Comparison of ENCODE assay signal across 8 cellular contexts in the genomic region with DNA sequence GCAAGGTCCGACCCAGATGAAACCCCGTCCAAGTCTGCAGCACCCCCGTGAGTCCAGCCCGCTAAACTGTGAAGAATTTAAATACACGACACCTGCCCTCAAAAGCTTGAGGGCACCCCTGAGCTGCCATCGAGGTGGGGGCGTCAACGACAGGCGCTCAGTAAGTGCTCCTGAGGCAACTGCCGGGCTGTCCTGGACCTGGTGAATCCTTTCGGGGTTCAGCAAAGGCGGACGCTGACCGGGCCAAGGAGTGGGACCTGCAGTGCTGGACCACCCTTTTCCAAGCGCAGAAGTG. TPM values are rescaled to one million over a fixed set of nuclear protein-coding genes. Genes with fewer than 3 reads are reported as not detected.
DNase-seq lines count a peak whose midpoint lies in the region; ATAC-seq and TF ChIP-seq lines count a peak whose summit lies in the region.

No MANE protein-coding gene starts in this region.

- H3K36me3 ChIP-seq in BLaER1: peaks cover 18% of the 10 kb centered on the region; the same call in 1 of the 2 replicates
- H3K36me3 ChIP-seq in iPS-15b (ENCODE audit: control insufficient read depth, insufficient read depth, low read length): no peaks in the 10 kb centered on the region

- H3K27me3 ChIP-seq in BLaER1: peaks cover 40% of the 10 kb centered on the region
- H3K27me3 ChIP-seq in iPS-15b (ENCODE audit: control insufficient read depth, insufficient read depth, low read length): peaks cover 16% of the 10 kb centered on the region

- no peaks in the 10 kb centered on the region; the same call in 1 of the 2 replicates for H4K20me1 ChIP-seq in BLaER1

- POLR2A ChIA-PET in activated CD8-positive, alpha-beta T cell treated with anti-CD3 and anti-CD28 coated beads for 36 hours (lab: Charles Lee): interaction anchor here (0.9 to 1.4 kb wide), 2 partner anchors 11 to 313 kb away, joined by 3 to 4 read pairs; partner anchors contain the start of gene GAA

- peaks cover 18% of the 10 kb centered on the region for H3K4me1 ChIP-seq in BLaER1
- no peaks in the 10 kb centered on the region for H3K4me1 ChIP-seq in iPS-15b (ENCODE audit: control insufficient read depth, insufficient read depth, low read length)

- intact Hi-C loops in activated CD8-positive, alpha-beta T cell treated with anti-CD3 and anti-CD28 coated beads for 36 hours (cut with micrococcal nuclease): no loop called here

- H3K4me3 ChIP-seq in BLaER1 (peak overlapping the region; percentile 77), iPS-15b (ENCODE audit: low read depth, low read length) (peak overlapping the region; percentile 87)

- H3K4me2 ChIP-seq in BLaER1: peak overlapping the region; percentile 97

- H3K36me3 Mint-ChIP-seq in activated CD8-positive, alpha-beta T cell treated with anti-CD3 and anti-CD28 coated beads for 36 hours (ENCODE audit: low read depth): peaks cover 2% of the 10 kb centered on the region

- CTCF ChIA-PET in activated CD8-positive, alpha-beta T cell treated with anti-CD3 and anti-CD28 coated beads for 36 hours (lab: Charles Lee): no interaction called here

- H3K9me3 ChIP-seq in BLaER1 (no peaks in the 10 kb centered on the region), iPS-15b (ENCODE audit: control insufficient read depth, insufficient read depth, low read length) (no peaks in the 10 kb centered on the region)

- peak; percentile 20 for DNase-seq in activated CD8-positive, alpha-beta T cell treated with anti-CD3 and anti-CD28 coated beads for 36 hours
- peak; percentile 16 for DNase-seq in stimulated activated naive CD8-positive, alpha-beta T cell treated with anti-CD3 and anti-CD28 coated beads, Interleukin-15, Interleukin-2, amounts not matched to agents 100 U/mL and 50 U/mL, for 24 hours
- no peak for DNase-seq in occipital lobe (lab: John Stamatoyannopoulos, UW)
- no peak for DNase-seq in DMS114 treated with DMSO at 0.1 percent for 48 hours (lab: John Stamatoyannopoulos, UW; ENCODE audit: unreplicated experiment)
- DNase-seq in stimulated activated CD4-positive, alpha-beta T cell treated with anti-CD3 and anti-CD28 coated beads, Interleukin-1b, Interleukin-23, amount 100 ng/mL, for 48 hours: no peak

- no peaks in the 10 kb centered on the region for H3K9me3 Mint-ChIP-seq in activated CD8-positive, alpha-beta T cell treated with anti-CD3 and anti-CD28 coated beads for 36 hours

- H3K9ac ChIP-seq in BLaER1: peak overlapping the region; percentile 69
- no peak overlapping the region for H3K9ac ChIP-seq in iPS-15b (ENCODE audit: low read depth, low read length)

- peak overlapping the region; percentile 81 for H3K4me3 Mint-ChIP-seq in activated CD8-positive, alpha-beta T cell treated with anti-CD3 and anti-CD28 coated beads for 36 hours

- ATAC-seq in HG02571 (IDR thresholded peaks at IDR 0.05; ENCODE audit: unreplicated experiment): peak; percentile 5
- no peak for ATAC-seq in activated CD8-positive, alpha-beta T cell treated with anti-CD3 and anti-CD28 coated beads for 36 hours
- peak; percentile 7 for ATAC-seq in stimulated activated naive CD8-positive, alpha-beta T cell treated with anti-CD3 and anti-CD28 coated beads, Interleukin-15, Interleukin-2, amounts not matched to agents 100 U/mL and 50 U/mL, for 24 hours

- H3K27ac Mint-ChIP-seq in activated CD8-positive, alpha-beta T cell treated with anti-CD3 and anti-CD28 coated beads for 36 hours: no peak overlapping the region

- H3K27me3 Mint-ChIP-seq in activated CD8-positive, alpha-beta T cell treated with anti-CD3 and anti-CD28 coated beads for 36 hours: peaks cover 10% of the 10 kb centered on the region

- no peak for TF ChIP-seq CTCF in activated CD8-positive, alpha-beta T cell treated with anti-CD3 and anti-CD28 coated beads for 36 hours (IDR thresholded peaks at IDR 0.05)

- H3K4me1 Mint-ChIP-seq in activated CD8-positive, alpha-beta T cell treated with anti-CD3 and anti-CD28 coated beads for 36 hours (ENCODE audit: low read depth): peaks cover 22% of the 10 kb centered on the region

- no peak overlapping the region for H3K27ac ChIP-seq in BLaER1

RNA-seq across cellular contexts. Expression of gene ENDOV, which starts 0.5 kb away (rescaled TPM):
- 10 to 100 TPM; 16.8 to 18.1 TPM for total RNA-seq in activated CD8-positive, alpha-beta T cell treated with anti-CD3 and anti-CD28 coated beads for 36 hours
- 11.5 TPM for total RNA-seq in occipital lobe

Comparison
In these comparisons a context has a peak if more than half of its experiments do, and no peak if none do; other contexts are left out.
1. DNase-seq: peak in activated CD8-positive, alpha-beta T cell treated with anti-CD3 and anti-CD28 coated beads for 36 hours (single experiment) and stimulated activated naive CD8-positive, alpha-beta T cell treated with anti-CD3 and anti-CD28 coated beads, Interleukin-15, Interleukin-2, amounts not matched to agents 100 U/mL and 50 U/mL, for 24 hours (single experiment); none in occipital lobe (single experiment), DMS114 treated with DMSO at 0.1 percent for 48 hours (single experiment) and stimulated activated CD4-positive, alpha-beta T cell treated with anti-CD3 and anti-CD28 coated beads, Interleukin-1b, Interleukin-23, amount 100 ng/mL, for 48 hours (single experiment).